27 cellular contexts compared by ENCODE assay signal in the genomic region with DNA sequence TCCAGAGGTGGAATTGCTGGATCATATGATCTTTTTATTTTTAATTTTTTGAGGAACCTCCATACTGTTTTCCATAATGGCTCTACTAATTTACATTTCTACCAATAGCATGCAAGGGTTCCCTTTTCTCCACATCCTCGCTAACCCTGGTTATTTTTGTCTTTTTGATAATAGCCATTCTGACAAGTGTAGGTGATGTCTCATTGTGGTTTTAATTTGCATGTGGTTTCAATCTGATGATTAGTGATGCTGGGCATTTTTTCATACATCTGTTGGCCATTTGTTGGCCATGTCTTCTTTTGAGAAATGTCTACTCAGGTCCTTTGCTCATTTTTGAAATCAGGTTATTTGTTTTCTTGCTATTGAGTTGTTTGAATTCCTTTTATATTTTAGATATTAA. TPM values are rescaled to one million over a fixed set of nuclear protein-coding genes. Genes with fewer than 3 reads are reported as not detected.
DNase-seq lines count a peak whose midpoint lies in the region; ATAC-seq, FAIRE-seq and TF ChIP-seq lines count a peak whose summit lies in the region.
"Had no signal": no experiment of that assay in that cellular context is flagged by ENCODE, and none has a peak within 500 bp of the region (broad histone marks: within the 10 kb centered on the region; RNA-seq: fewer than 3 reads in every experiment).

No MANE protein-coding gene starts in this region.

- no peak overlapping the region for H3K4me3 ChIP-seq in bronchial epithelial cell (ENCODE audit: low read depth, low read length)

- H3K27me3 ChIP-seq in bronchial epithelial cell (ENCODE audit: control insufficient read depth, insufficient read depth, low read length), result no peaks in the 10 kb centered on the region
- H3K27me3 ChIP-seq: BE2C had no signal

- H3K27me3 Mint-ChIP-seq in endothelial cell (ENCODE audit: unreplicated experiment), result no peaks in the 10 kb centered on the region
- no peaks in the 10 kb centered on the region for H3K27me3 Mint-ChIP-seq in effector memory CD8-positive, alpha-beta T cell

- peak; percentile 1 for DNase-seq in bronchial epithelial cell (ENCODE audit: low read depth)
- DNase-seq in endothelial cell (ENCODE audit: low spot score), result no peak
- no peak for DNase-seq in DMS53 treated with DMSO at 0.1 percent for 48 hours (lab: John Stamatoyannopoulos, UW; ENCODE audit: unreplicated experiment)
- DNase-seq in effector memory CD8-positive, alpha-beta T cell, result no peak
- no peak for DNase-seq in DMS 273 (lab: John Stamatoyannopoulos, UW; ENCODE audit: unreplicated experiment)
- DNase-seq: BE2C, DMS 273 treated with DMSO at 0.1 percent for 48 hours, DND-41, GOT3, HCEC 1CT, KG1, NCI-H1105, NCI-H146, NCI-H2029, NCI-H2227 treated with DMSO at 0.1 percent for 48 hours, NCI-H510A treated with DMSO at 0.1 percent for 48 hours, OCI-M1, Right ventricle myocardium superior had no signal

- H3K36me3 ChIP-seq in bronchial epithelial cell (ENCODE audit: control insufficient read depth, insufficient read depth, low read length), result no peaks in the 10 kb centered on the region
- H3K36me3 ChIP-seq: BE2C had no signal

- no peak for FAIRE-seq in bronchial epithelial cell (lab: Jason Lieb, UNC)
- FAIRE-seq: GM12891, GM18507, HTR-8/SVneo had no signal

- H3K27ac Mint-ChIP-seq in endothelial cell (ENCODE audit: unreplicated experiment), result no peak overlapping the region
- H3K27ac Mint-ChIP-seq in effector memory CD8-positive, alpha-beta T cell, result no peak overlapping the region

- TF ChIP-seq CTCF in bronchial epithelial cell (IDR thresholded peaks at IDR 0.05; ENCODE audit: insufficient read depth, low read length, severe bottlenecking), result no peak
- TF ChIP-seq CTCF in endothelial cell (IDR thresholded peaks at IDR 0.05; ENCODE audit: unreplicated experiment), result no peak

- peak; percentile 74 for ATAC-seq in GM19351 (IDR thresholded peaks at IDR 0.05; ENCODE audit: unreplicated experiment)
- ATAC-seq in HG03469 (IDR thresholded peaks at IDR 0.05; ENCODE audit: unreplicated experiment), result peak; percentile 55
- ATAC-seq in effector memory CD8-positive, alpha-beta T cell (replicated peaks), result no peak

- H3K4me1 Mint-ChIP-seq in endothelial cell (ENCODE audit: unreplicated experiment), result no peaks in the 10 kb centered on the region
- H3K4me1 Mint-ChIP-seq in effector memory CD8-positive, alpha-beta T cell (ENCODE audit: low read depth in 2 of 2), result no peaks in the 10 kb centered on the region

- H3K4me3 Mint-ChIP-seq in endothelial cell (ENCODE audit: unreplicated experiment), result no peak overlapping the region
- no peak overlapping the region for H3K4me3 Mint-ChIP-seq in effector memory CD8-positive, alpha-beta T cell

- no peaks in the 10 kb centered on the region for H3K9me3 Mint-ChIP-seq in endothelial cell (ENCODE audit: unreplicated experiment)
- H3K9me3 Mint-ChIP-seq in effector memory CD8-positive, alpha-beta T cell, result no peaks in the 10 kb centered on the region

- H3K36me3 Mint-ChIP-seq in endothelial cell (ENCODE audit: low read depth, unreplicated experiment), result no peaks in the 10 kb centered on the region
- no peaks in the 10 kb centered on the region for H3K36me3 Mint-ChIP-seq in effector memory CD8-positive, alpha-beta T cell (ENCODE audit: insufficient read depth)

RNA-seq across cellular contexts. Expression of gene OR4D5, which starts 15.4 kb away (rescaled TPM):
- not detected in 2 replicates for total RNA-seq in bronchial epithelial cell
- not detected for total RNA-seq in endothelial cell (ENCODE audit: unreplicated experiment)
- total RNA-seq: A673; G401; Right ventricle myocardium superior; SK-MEL-5; T-helper 1 cell treated with Interleukin-12 subunit alpha and Interleukin-12 subunit beta and Interleukin-4 antibody, amounts not matched to agents 30 ng/mL and 1 ng/mL, for 36 hours had no signal

RNA-seq across cellular contexts. Expression of gene OR6T1, which starts 19.6 kb away (rescaled TPM):
- not detected in 2 replicates for total RNA-seq in bronchial epithelial cell
- total RNA-seq in endothelial cell (ENCODE audit: unreplicated experiment), result not detected
- total RNA-seq: A673; G401; Right ventricle myocardium superior; SK-MEL-5; T-helper 1 cell treated with Interleukin-12 subunit alpha and Interleukin-12 subunit beta and Interleukin-4 antibody, amounts not matched to agents 30 ng/mL and 1 ng/mL, for 36 hours had no signal

RNA-seq across cellular contexts. Expression of gene OR8D4, which starts 22.1 kb away (rescaled TPM):
- total RNA-seq in bronchial epithelial cell, result not detected in 2 replicates
- total RNA-seq in endothelial cell (ENCODE audit: unreplicated experiment), result not detected
- total RNA-seq: A673; G401; Right ventricle myocardium superior; SK-MEL-5; T-helper 1 cell treated with Interleukin-12 subunit alpha and Interleukin-12 subunit beta and Interleukin-4 antibody, amounts not matched to agents 30 ng/mL and 1 ng/mL, for 36 hours had no signal

RNA-seq across cellular contexts. Expression of gene TMEM225, which starts 38.6 kb away (rescaled TPM):
- total RNA-seq in bronchial epithelial cell, result not detected in 2 replicates
- not detected for total RNA-seq in endothelial cell (ENCODE audit: unreplicated experiment)
- total RNA-seq: A673; G401; Right ventricle myocardium superior; SK-MEL-5; T-helper 1 cell treated with Interleukin-12 subunit alpha and Interleukin-12 subunit beta and Interleukin-4 antibody, amounts not matched to agents 30 ng/mL and 1 ng/mL, for 36 hours had no signal

RNA-seq across cellular contexts. Expression of gene OR10S1, which starts 53.6 kb away (rescaled TPM):
- total RNA-seq in bronchial epithelial cell, result 0.26 TPM in 1 of 2 replicates, not detected in the other
- total RNA-seq in endothelial cell (ENCODE audit: unreplicated experiment), result not detected
- total RNA-seq: A673; G401; Right ventricle myocardium superior; SK-MEL-5; T-helper 1 cell treated with Interleukin-12 subunit alpha and Interleukin-12 subunit beta and Interleukin-4 antibody, amounts not matched to agents 30 ng/mL and 1 ng/mL, for 36 hours had no signal
